Comparison of ENCODE assay signal across 12 cellular contexts in the genomic region with DNA sequence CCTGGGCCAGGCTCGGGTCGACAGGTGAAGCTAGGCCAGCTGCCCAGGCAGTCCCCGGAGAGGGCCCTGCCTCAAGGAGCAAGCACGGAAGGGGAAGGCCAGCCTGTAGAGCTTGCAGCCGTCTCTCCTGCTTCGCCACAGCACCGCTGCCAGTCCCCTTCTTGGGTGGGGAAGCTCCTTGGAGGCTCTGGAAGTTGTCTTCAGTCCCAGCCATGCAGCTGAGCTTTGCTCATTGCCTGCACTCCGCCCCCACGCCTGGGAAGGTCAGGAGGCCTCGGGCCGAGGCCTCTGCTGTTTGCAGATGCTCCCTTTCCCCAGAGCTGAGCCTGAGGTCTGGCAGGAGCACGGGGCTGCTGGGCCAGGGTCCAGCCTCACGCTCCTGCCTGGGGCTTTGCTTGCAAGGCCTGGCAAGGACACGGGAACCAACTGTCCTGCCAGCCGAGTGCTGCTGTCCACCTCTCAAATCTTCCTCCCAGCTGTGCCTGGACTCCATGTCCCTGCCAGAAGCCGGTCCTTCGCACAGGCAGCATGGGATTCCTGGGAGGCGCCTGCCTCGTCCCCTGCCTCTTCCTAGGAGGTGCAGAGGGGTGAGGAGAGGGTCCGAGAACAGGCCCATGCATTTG. TPM values are rescaled to one million over a fixed set of nuclear protein-coding genes. Genes with fewer than 3 reads are reported as not detected.
A peak's percentile ranks its signal among the peaks of the same experiment; 100 is the strongest.
DNase-seq lines count a peak whose midpoint lies in the region; ATAC-seq and TF ChIP-seq lines count a peak whose summit lies in the region.
"Had no signal": no experiment of that assay in that cellular context is flagged by ENCODE, and none has a peak within 500 bp of the region (broad histone marks: within the 10 kb centered on the region; RNA-seq: fewer than 3 reads in every experiment).

No MANE protein-coding gene starts in this region.

- no peaks in the 10 kb centered on the region for H3K27me3 Mint-ChIP-seq in activated CD8-positive, alpha-beta memory T cell treated with anti-CD3 and anti-CD28 coated beads, Interleukin-2, amount 10 ng/mL, durations not matched to agents 7 days and 5 days

- no peak for TF ChIP-seq EP300 in upper lobe of left lung (IDR thresholded peaks at IDR 0.05)

- CTCF ChIA-PET in activated CD8-positive, alpha-beta memory T cell treated with anti-CD3 and anti-CD28 coated beads, Interleukin-2, amount 10 ng/mL, durations not matched to agents 7 days and 5 days (lab: Charles Lee): interaction anchor here (1.0 to 11.2 kb wide), 6 partner anchors 12 to 69 kb away, joined by 3 to 85 read pairs (median 9); partner anchors contain the start of genes C19orf12 and PLEKHF1

- no peak overlapping the region for H3K4me3 ChIP-seq in fibroblast of villous mesenchyme (ENCODE audit: low read depth, low read length)
- H3K4me3 ChIP-seq in upper lobe of left lung: no peak overlapping the region

- no peaks in the 10 kb centered on the region for H3K9me3 Mint-ChIP-seq in activated CD8-positive, alpha-beta memory T cell treated with anti-CD3 and anti-CD28 coated beads, Interleukin-2, amount 10 ng/mL, durations not matched to agents 7 days and 5 days (ENCODE audit: low read depth)
- H3K9me3 Mint-ChIP-seq: endodermal cell had no signal

- H3K27ac Mint-ChIP-seq in activated CD8-positive, alpha-beta memory T cell treated with anti-CD3 and anti-CD28 coated beads, Interleukin-2, amount 10 ng/mL, durations not matched to agents 7 days and 5 days: peak overlapping the region; percentile 32
- H3K27ac Mint-ChIP-seq: endodermal cell had no signal

- H3K4me1 Mint-ChIP-seq in activated CD8-positive, alpha-beta memory T cell treated with anti-CD3 and anti-CD28 coated beads, Interleukin-2, amount 10 ng/mL, durations not matched to agents 7 days and 5 days: peaks cover 77% of the 10 kb centered on the region

- H3K36me3 ChIP-seq in upper lobe of left lung: peaks cover 3 to 43% (median 27%) of the 10 kb centered on the region in 4 donors

- H3K27ac ChIP-seq in upper lobe of left lung: peak overlapping the region in 3 of 4 donors; percentile 38 to 72 (median 64)

- no peak overlapping the region for H3K4me3 Mint-ChIP-seq in activated CD8-positive, alpha-beta memory T cell treated with anti-CD3 and anti-CD28 coated beads, Interleukin-2, amount 10 ng/mL, durations not matched to agents 7 days and 5 days
- H3K4me3 Mint-ChIP-seq: endodermal cell had no signal

- H3K27me3 ChIP-seq in upper lobe of left lung: no peaks in the 10 kb centered on the region

- H3K4me1 ChIP-seq in upper lobe of left lung: peaks cover 38 to 76% (median 64%) of the 10 kb centered on the region in 4 donors

- 85 to 87% methylated on average over 9 to 20 of the region's 20 CpGs for WGBS in upper lobe of left lung, 2 donors

- no peaks in the 10 kb centered on the region for H3K9me3 ChIP-seq in upper lobe of left lung

- no peak for TF ChIP-seq CTCF in fibroblast of villous mesenchyme (IDR thresholded peaks at IDR 0.05; ENCODE audit: insufficient read depth, low read depth, low read length)
- no peak for TF ChIP-seq CTCF in upper lobe of left lung (IDR thresholded peaks at IDR 0.05)

- DNase-seq in activated CD8-positive, alpha-beta memory T cell treated with anti-CD3 and anti-CD28 coated beads, Interleukin-2, amount 10 ng/mL, durations not matched to agents 7 days and 5 days: no peak
- DNase-seq in activated CD8-positive, alpha-beta memory T cell treated with anti-CD3 and anti-CD28 coated beads for 24 hours: no peak
- DNase-seq in fibroblast of villous mesenchyme (ENCODE audit: low read depth) (peak; percentile 38), mesenteric fat pad (ENCODE audit: low spot score) (peak; percentile 89), upper lobe of left lung (peak in 1 of 2 donors; percentile 90)
- DNase-seq in activated effector memory CD4-positive, alpha-beta T cell treated with Interleukin-2 at 50 U/mL for 16 hours: no peak
- no peak for DNase-seq in stimulated activated naive CD4-positive, alpha-beta T cell (lab: John Stamatoyannopoulos, UW)
- DNase-seq: endodermal cell, NCI-H526 had no signal

- ATAC-seq in activated CD8-positive, alpha-beta memory T cell treated with anti-CD3 and anti-CD28 coated beads, Interleukin-2, amount 10 ng/mL, durations not matched to agents 7 days and 5 days: no peak
- ATAC-seq in upper lobe of left lung (ENCODE audit: low FRiP score in 2 of 2): peak in 1 of 2 donors; percentile 79
- ATAC-seq in HG02642 (IDR thresholded peaks at IDR 0.05; ENCODE audit: poor library complexity, unreplicated experiment): no peak
- ATAC-seq: HCT116 had no signal

- peaks cover 27% of the 10 kb centered on the region for H3K36me3 Mint-ChIP-seq in activated CD8-positive, alpha-beta memory T cell treated with anti-CD3 and anti-CD28 coated beads, Interleukin-2, amount 10 ng/mL, durations not matched to agents 7 days and 5 days

- no peak for TF ChIP-seq POLR2A in upper lobe of left lung (IDR thresholded peaks at IDR 0.05)

RNA-seq across cellular contexts. Expression of gene PLEKHF1, which starts 13.3 kb away (rescaled TPM):
- 10 to 100 TPM; 42.4 to 64.1 TPM for total RNA-seq in activated CD8-positive, alpha-beta memory T cell treated with anti-CD3 and anti-CD28 coated beads, Interleukin-2, amount 10 ng/mL, durations not matched to agents 7 days and 5 days
- 9.9 and 22.5 TPM in 2 replicates for total RNA-seq in fibroblast of villous mesenchyme
- 9.1 TPM for total RNA-seq in mesenteric fat pad
- 10 to 100 TPM; 10.6 to 21.0 (median 14.2) TPM for total RNA-seq in upper lobe of left lung
- total RNA-seq: A673 had no signal

RNA-seq across cellular contexts. Expression of gene C19orf12, which starts 36.5 kb away (rescaled TPM):
- total RNA-seq in activated CD8-positive, alpha-beta memory T cell treated with anti-CD3 and anti-CD28 coated beads, Interleukin-2, amount 10 ng/mL, durations not matched to agents 7 days and 5 days: 10 to 100 TPM; 43.6 to 44.1 TPM
- total RNA-seq in fibroblast of villous mesenchyme (29.0 and 38.4 TPM in 2 replicates), mesenteric fat pad (148 TPM), upper lobe of left lung (10 to 100 TPM; 11.4 to 30.4 (median 21.4) TPM)

Comparison
In these comparisons a context has a peak if more than half of its experiments do, and no peak if none do; other contexts are left out.
1. DNase-seq: peak in fibroblast of villous mesenchyme (single experiment) and mesenteric fat pad (single experiment); none in activated CD8-positive, alpha-beta memory T cell treated with anti-CD3 and anti-CD28 coated beads, Interleukin-2, amount 10 ng/mL, durations not matched to agents 7 days and 5 days (single experiment), activated CD8-positive, alpha-beta memory T cell treated with anti-CD3 and anti-CD28 coated beads for 24 hours (single experiment), activated effector memory CD4-positive, alpha-beta T cell treated with Interleukin-2 at 50 U/mL for 16 hours (single experiment) and stimulated activated naive CD4-positive, alpha-beta T cell (0 of 6).